ENCODE assay signal across 1 cellular context in the genomic region with DNA sequence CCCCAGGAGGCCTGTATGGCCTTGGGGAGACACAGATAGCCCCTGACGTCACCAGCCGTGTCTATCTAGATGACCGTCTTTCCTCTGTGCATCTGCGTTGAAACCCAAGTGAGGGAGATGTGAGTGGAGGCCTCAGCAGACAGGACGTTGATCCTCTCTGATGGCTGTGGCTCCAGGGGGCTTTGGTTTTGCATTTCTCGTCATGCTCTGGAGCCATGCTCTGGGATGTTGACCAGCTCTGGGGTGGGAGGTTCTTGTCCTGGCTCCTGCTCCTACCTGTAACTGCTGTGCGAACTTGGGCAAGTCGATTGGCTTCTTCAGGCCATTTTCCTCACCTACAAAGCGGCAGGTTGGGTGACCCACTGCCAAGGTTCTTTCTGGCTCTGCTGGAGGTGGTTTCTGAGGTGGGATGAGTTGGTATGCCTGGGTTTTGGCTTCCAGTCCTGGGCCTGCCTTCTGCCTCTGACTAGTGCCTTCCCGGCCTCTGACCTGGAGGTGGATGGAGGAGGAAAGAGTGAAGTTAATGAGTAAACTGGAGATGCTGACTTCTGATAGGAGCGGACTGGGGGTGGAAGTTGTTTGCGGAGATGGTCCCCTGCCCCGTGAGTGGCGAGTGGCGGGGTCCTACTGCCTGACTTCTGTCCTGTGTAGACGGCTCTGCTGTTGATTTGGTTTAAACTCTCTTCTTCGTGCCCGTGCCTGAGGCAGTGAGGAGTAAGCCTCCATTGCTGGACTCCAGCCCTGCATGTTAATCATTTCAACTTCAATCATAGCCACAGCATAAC.
TF ChIP-seq lines count a peak whose summit lies in the region.

No MANE protein-coding gene starts in this region.

TF ChIP-seq in HepG2, 621 proteins besides CTCF, POLR2A, EP300 and RAD21 (continued from another document and continues in another):
- no peak for TF ChIP-seq MAZ (IDR thresholded peaks at IDR 0.05; ENCODE audit: borderline replicate concordance, low read depth, low read length)
- TF ChIP-seq MAZ (CRISPR knock-in tag; IDR thresholded peaks at IDR 0.05; ENCODE audit: low read depth), result 0 out of 2 replicates have a peak, but pooled peaks have one; percentile 56
- TF ChIP-seq, protein P1, sequence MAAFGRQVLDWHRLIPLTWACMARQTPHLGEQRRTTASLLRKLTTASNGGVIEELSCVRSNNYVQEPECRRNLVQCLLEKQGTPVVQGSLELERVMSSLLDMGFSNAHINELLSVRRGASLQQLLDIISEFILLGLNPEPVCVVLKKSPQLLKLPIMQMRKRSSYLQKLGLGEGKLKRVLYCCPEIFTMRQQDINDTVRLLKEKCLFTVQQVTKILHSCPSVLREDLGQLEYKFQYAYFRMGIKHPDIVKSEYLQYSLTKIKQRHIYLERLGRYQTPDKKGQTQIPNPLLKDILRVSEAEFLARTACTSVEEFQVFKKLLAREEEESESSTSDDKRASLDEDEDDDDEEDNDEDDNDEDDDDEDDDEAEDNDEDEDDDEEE (CRISPR knock-in tag; IDR thresholded peaks at IDR 0.05), result peak; percentile 42; the same call in 1 of the 2 replicates
- TF ChIP-seq FOXC1 (CRISPR knock-in tag; IDR thresholded peaks at IDR 0.05; ENCODE audit: borderline replicate concordance), result peak; percentile 33; the same call in 1 of the 2 replicates
- TF ChIP-seq, protein P2, sequence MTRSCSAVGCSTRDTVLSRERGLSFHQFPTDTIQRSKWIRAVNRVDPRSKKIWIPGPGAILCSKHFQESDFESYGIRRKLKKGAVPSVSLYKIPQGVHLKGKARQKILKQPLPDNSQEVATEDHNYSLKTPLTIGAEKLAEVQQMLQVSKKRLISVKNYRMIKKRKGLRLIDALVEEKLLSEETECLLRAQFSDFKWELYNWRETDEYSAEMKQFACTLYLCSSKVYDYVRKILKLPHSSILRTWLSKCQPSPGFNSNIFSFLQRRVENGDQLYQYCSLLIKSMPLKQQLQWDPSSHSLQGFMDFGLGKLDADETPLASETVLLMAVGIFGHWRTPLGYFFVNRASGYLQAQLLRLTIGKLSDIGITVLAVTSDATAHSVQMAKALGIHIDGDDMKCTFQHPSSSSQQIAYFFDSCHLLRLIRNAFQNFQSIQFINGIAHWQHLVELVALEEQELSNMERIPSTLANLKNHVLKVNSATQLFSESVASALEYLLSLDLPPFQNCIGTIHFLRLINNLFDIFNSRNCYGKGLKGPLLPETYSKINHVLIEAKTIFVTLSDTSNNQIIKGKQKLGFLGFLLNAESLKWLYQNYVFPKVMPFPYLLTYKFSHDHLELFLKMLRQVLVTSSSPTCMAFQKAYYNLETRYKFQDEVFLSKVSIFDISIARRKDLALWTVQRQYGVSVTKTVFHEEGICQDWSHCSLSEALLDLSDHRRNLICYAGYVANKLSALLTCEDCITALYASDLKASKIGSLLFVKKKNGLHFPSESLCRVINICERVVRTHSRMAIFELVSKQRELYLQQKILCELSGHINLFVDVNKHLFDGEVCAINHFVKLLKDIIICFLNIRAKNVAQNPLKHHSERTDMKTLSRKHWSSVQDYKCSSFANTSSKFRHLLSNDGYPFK (CRISPR knock-in tag; IDR thresholded peaks at IDR 0.05; ENCODE audit: borderline replicate concordance), result peak; percentile 63; the same call in 1 of the 2 replicates
- peak; percentile 9; the same call in 1 of the 2 replicates for TF ChIP-seq CBFB (CRISPR knock-in tag; IDR thresholded peaks at IDR 0.05)
- TF ChIP-seq, protein P3, sequence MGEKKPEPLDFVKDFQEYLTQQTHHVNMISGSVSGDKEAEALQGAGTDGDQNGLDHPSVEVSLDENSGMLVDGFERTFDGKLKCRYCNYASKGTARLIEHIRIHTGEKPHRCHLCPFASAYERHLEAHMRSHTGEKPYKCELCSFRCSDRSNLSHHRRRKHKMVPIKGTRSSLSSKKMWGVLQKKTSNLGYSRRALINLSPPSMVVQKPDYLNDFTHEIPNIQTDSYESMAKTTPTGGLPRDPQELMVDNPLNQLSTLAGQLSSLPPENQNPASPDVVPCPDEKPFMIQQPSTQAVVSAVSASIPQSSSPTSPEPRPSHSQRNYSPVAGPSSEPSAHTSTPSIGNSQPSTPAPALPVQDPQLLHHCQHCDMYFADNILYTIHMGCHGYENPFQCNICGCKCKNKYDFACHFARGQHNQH (CRISPR knock-in tag; IDR thresholded peaks at IDR 0.05), result peak; percentile 51; the same call in 1 of the 2 replicates
- TF ChIP-seq ZFP36L1 (CRISPR knock-in tag; IDR thresholded peaks at IDR 0.05), result 0 out of 2 replicates have a peak, but pooled peaks have one; percentile 24
- TF ChIP-seq, protein P4, sequence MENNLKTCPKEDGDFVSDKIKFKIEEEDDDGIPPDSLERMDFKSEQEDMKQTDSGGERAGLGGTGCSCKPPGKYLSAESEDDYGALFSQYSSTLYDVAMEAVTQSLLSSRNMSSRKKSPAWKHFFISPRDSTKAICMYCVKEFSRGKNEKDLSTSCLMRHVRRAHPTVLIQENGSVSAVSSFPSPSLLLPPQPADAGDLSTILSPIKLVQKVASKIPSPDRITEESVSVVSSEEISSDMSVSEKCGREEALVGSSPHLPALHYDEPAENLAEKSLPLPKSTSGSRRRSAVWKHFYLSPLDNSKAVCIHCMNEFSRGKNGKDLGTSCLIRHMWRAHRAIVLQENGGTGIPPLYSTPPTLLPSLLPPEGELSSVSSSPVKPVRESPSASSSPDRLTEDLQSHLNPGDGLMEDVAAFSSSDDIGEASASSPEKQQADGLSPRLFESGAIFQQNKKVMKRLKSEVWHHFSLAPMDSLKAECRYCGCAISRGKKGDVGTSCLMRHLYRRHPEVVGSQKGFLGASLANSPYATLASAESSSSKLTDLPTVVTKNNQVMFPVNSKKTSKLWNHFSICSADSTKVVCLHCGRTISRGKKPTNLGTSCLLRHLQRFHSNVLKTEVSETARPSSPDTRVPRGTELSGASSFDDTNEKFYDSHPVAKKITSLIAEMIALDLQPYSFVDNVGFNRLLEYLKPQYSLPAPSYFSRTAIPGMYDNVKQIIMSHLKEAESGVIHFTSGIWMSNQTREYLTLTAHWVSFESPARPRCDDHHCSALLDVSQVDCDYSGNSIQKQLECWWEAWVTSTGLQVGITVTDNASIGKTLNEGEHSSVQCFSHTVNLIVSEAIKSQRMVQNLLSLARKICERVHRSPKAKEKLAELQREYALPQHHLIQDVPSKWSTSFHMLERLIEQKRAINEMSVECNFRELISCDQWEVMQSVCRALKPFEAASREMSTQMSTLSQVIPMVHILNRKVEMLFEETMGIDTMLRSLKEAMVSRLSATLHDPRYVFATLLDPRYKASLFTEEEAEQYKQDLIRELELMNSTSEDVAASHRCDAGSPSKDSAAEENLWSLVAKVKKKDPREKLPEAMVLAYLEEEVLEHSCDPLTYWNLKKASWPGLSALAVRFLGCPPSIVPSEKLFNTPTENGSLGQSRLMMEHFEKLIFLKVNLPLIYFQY (CRISPR knock-in tag; IDR thresholded peaks at IDR 0.05; ENCODE audit: borderline replicate concordance), result no peak
- TF ChIP-seq, protein P5, sequence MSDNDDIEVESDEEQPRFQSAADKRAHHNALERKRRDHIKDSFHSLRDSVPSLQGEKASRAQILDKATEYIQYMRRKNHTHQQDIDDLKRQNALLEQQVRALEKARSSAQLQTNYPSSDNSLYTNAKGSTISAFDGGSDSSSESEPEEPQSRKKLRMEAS (IDR thresholded peaks at IDR 0.05), result peak; percentile 6; the same call in 1 of the 2 replicates
- TF ChIP-seq RFX3 (CRISPR knock-in tag; IDR thresholded peaks at IDR 0.05), result no peak
- no peak for TF ChIP-seq ZSCAN25 (CRISPR knock-in tag; IDR thresholded peaks at IDR 0.05)
- no peak for TF ChIP-seq ZNF530 (CRISPR knock-in tag; IDR thresholded peaks at IDR 0.05; ENCODE audit: low read depth)
- peak; percentile 64; the same call in 1 of the 2 replicates for TF ChIP-seq RXRB (CRISPR knock-in tag; IDR thresholded peaks at IDR 0.05; ENCODE audit: borderline replicate concordance)
- TF ChIP-seq FOXA3 (CRISPR knock-in tag; IDR thresholded peaks at IDR 0.05), result peak; percentile 41; the same call in 1 of the 2 replicates
- TF ChIP-seq, protein P6, sequence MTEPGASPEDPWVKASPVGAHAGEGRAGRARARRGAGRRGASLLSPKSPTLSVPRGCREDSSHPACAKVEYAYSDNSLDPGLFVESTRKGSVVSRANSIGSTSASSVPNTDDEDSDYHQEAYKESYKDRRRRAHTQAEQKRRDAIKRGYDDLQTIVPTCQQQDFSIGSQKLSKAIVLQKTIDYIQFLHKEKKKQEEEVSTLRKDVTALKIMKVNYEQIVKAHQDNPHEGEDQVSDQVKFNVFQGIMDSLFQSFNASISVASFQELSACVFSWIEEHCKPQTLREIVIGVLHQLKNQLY (CRISPR knock-in tag; IDR thresholded peaks at IDR 0.05), result 0 out of 2 replicates have a peak, but pooled peaks have one; percentile 22
- TF ChIP-seq, protein P7, sequence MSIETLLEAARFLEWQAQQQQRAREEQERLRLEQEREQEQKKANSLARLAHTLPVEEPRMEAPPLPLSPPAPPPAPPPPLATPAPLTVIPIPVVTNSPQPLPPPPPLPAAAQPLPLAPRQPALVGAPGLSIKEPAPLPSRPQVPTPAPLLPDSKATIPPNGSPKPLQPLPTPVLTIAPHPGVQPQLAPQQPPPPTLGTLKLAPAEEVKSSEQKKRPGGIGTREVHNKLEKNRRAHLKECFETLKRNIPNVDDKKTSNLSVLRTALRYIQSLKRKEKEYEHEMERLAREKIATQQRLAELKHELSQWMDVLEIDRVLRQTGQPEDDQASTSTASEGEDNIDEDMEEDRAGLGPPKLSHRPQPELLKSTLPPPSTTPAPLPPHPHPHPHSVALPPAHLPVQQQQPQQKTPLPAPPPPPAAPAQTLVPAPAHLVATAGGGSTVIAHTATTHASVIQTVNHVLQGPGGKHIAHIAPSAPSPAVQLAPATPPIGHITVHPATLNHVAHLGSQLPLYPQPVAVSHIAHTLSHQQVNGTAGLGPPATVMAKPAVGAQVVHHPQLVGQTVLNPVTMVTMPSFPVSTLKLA (IDR thresholded peaks at IDR 0.05), result no peak
- TF ChIP-seq, protein P8, sequence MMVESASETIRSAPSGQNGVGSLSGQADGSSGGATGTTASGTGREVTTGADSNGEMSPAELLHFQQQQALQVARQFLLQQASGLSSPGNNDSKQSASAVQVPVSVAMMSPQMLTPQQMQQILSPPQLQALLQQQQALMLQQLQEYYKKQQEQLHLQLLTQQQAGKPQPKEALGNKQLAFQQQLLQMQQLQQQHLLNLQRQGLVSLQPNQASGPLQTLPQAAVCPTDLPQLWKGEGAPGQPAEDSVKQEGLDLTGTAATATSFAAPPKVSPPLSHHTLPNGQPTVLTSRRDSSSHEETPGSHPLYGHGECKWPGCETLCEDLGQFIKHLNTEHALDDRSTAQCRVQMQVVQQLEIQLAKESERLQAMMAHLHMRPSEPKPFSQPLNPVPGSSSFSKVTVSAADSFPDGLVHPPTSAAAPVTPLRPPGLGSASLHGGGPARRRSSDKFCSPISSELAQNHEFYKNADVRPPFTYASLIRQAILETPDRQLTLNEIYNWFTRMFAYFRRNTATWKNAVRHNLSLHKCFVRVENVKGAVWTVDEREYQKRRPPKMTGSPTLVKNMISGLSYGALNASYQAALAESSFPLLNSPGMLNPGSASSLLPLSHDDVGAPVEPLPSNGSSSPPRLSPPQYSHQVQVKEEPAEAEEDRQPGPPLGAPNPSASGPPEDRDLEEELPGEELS (CRISPR knock-in tag; IDR thresholded peaks at IDR 0.05), result peak; percentile 78
- TF ChIP-seq, protein P9, sequence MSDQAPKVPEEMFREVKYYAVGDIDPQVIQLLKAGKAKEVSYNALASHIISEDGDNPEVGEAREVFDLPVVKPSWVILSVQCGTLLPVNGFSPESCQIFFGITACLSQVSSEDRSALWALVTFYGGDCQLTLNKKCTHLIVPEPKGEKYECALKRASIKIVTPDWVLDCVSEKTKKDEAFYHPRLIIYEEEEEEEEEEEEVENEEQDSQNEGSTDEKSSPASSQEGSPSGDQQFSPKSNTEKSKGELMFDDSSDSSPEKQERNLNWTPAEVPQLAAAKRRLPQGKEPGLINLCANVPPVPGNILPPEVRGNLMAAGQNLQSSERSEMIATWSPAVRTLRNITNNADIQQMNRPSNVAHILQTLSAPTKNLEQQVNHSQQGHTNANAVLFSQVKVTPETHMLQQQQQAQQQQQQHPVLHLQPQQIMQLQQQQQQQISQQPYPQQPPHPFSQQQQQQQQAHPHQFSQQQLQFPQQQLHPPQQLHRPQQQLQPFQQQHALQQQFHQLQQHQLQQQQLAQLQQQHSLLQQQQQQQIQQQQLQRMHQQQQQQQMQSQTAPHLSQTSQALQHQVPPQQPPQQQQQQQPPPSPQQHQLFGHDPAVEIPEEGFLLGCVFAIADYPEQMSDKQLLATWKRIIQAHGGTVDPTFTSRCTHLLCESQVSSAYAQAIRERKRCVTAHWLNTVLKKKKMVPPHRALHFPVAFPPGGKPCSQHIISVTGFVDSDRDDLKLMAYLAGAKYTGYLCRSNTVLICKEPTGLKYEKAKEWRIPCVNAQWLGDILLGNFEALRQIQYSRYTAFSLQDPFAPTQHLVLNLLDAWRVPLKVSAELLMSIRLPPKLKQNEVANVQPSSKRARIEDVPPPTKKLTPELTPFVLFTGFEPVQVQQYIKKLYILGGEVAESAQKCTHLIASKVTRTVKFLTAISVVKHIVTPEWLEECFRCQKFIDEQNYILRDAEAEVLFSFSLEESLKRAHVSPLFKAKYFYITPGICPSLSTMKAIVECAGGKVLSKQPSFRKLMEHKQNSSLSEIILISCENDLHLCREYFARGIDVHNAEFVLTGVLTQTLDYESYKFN (CRISPR knock-in tag; conservative IDR thresholded peaks at IDR 0.05), result peak; percentile 80
- no peak for TF ChIP-seq REL (CRISPR knock-in tag; conservative IDR thresholded peaks at IDR 0.05)
- no peak for TF ChIP-seq ZNF432 (CRISPR knock-in tag; IDR thresholded peaks at IDR 0.05; ENCODE audit: borderline replicate concordance)
- TF ChIP-seq, protein P10, sequence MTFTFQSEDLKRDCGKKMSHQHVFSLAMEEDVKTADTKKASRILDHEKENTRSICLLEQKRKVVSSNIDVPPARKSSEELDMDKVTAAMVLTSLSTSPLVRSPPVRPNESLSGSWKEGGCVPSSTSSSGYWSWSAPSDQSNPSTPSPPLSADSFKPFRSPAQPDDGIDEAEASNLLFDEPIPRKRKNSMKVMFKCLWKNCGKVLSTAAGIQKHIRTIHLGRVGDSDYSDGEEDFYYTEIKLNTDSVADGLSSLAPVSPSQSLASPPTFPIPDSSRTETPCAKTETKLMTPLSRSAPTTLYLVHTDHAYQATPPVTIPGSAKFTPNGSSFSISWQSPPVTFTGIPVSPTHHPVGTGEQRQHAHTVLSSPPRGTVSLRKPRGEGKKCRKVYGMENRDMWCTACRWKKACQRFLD (CRISPR knock-in tag; IDR thresholded peaks at IDR 0.05; ENCODE audit: borderline replicate concordance), result peak; percentile 59; the same call in 1 of the 2 replicates
